In genomic region chr10:672992-673391, GRCh38 we compare ENCODE assay signal across 23 cellular contexts.
"Had no signal": no experiment of that assay in that cellular context is flagged by ENCODE, and none has a peak within 500 bp of the region (broad histone marks: within the 10 kb centered on the region; RNA-seq: fewer than 3 reads in every experiment).

No MANE protein-coding gene starts in this region.

- H3K4me1 Mint-ChIP-seq: natural killer cell had no signal

- ATAC-seq: lower lobe of right lung; natural killer cell; right cardiac atrium; stimulated activated memory B cell treated with anti-CD40 and anti-IgM and Interleukin-4, amounts not matched to agents 10 μg/mL and 1 μg/mL and 100 μg/mL, for 72 hours; stimulated activated naive CD8-positive, alpha-beta T cell treated with anti-CD3 and anti-CD28 coated beads, Interleukin-15, Interleukin-2, amounts not matched to agents 100 U/mL and 50 U/mL, for 24 hours had no signal

- H3K4me3 Mint-ChIP-seq: natural killer cell; stimulated activated memory B cell treated with anti-CD40 and anti-IgM and Interleukin-4, amounts not matched to agents 10 μg/mL and 1 μg/mL and 100 μg/mL, for 72 hours had no signal

- H3K9ac ChIP-seq: parathyroid adenoma had no signal

- H3K36me3 ChIP-seq: esophagus squamous epithelium, heart right ventricle, lower lobe of right lung, neutrophil, prostate gland, spleen, thoracic aorta, tibial nerve, vagina had no signal

- DNase-seq: cerebellar nuclear complex; effector CD8-positive, alpha-beta T cell; esophagus squamous epithelium; foreskin melanocyte; glutamatergic neuron; heart right ventricle; hippocampal formation; left ventricle myocardium superior; lower lobe of right lung; natural killer cell; right cardiac atrium; spleen; stimulated activated CD4-positive, alpha-beta T cell treated with anti-CD3 and anti-CD28 coated beads, Interleukin-4, amount 100 ng/mL, for 4 hours; stimulated activated naive CD8-positive, alpha-beta T cell treated with anti-CD3 and anti-CD28 coated beads, Interleukin-15, Interleukin-2, amounts not matched to agents 100 U/mL and 50 U/mL, for 24 hours; substantia nigra had no signal

- H3K9me3 ChIP-seq: esophagus squamous epithelium, lower lobe of right lung, neutrophil, prostate gland, thoracic aorta, vagina had no signal

- H3K27me3 ChIP-seq: esophagus squamous epithelium, heart right ventricle, neutrophil, spleen, tibial nerve, vagina had no signal

- H3K4me3 ChIP-seq: esophagus squamous epithelium, heart right ventricle, lower lobe of right lung, prostate gland, skin epidermis, spleen, thoracic aorta, tibial nerve, vagina had no signal

- H3K27ac Mint-ChIP-seq: natural killer cell; stimulated activated memory B cell treated with anti-CD40 and anti-IgM and Interleukin-4, amounts not matched to agents 10 μg/mL and 1 μg/mL and 100 μg/mL, for 72 hours had no signal

- H3K36me3 Mint-ChIP-seq: natural killer cell; stimulated activated memory B cell treated with anti-CD40 and anti-IgM and Interleukin-4, amounts not matched to agents 10 μg/mL and 1 μg/mL and 100 μg/mL, for 72 hours had no signal

- H3K9me3 Mint-ChIP-seq: natural killer cell had no signal

- H3K4me1 ChIP-seq: lower lobe of right lung, parathyroid adenoma, prostate gland had no signal

- H3K27ac ChIP-seq: esophagus squamous epithelium, lower lobe of right lung, neutrophil, parathyroid adenoma, prostate gland, skin epidermis, spleen, thoracic aorta, vagina had no signal
